ENCODE assay signal across 28 cellular contexts in genomic region chr2:118062669-118063068, GRCh38.
"Had no signal": no experiment of that assay in that cellular context is flagged by ENCODE, and none has a peak within 500 bp of the region (broad histone marks: within the 10 kb centered on the region; RNA-seq: fewer than 3 reads in every experiment).

No MANE protein-coding gene starts in this region.

- H3K27me3 ChIP-seq: ascending aorta, breast epithelium, cardiac muscle cell, colonic mucosa had no signal

- H3K36me3 ChIP-seq: ascending aorta, breast epithelium, cardiac muscle cell, colonic mucosa had no signal

- DNase-seq: activated CD4-positive, alpha-beta memory T cell treated with anti-CD3 and anti-CD28 coated beads for 36 hours; activated CD4-positive, alpha-beta T cell treated with anti-CD3 and anti-CD28 coated beads for 36 hours; activated CD4-positive, alpha-beta T cell treated with anti-CD3 and anti-CD28 coated beads, Interleukin-2, amount 10 ng/mL, durations not matched to agents 24 days and 14 days; activated CD4-positive, CD25-positive, alpha-beta regulatory T cell; activated CD4-positive, CD25-positive, alpha-beta regulatory T cell treated with anti-CD3 and anti-CD28 coated beads, Interleukin-2, amount 50 U/mL, for 72 hours; activated CD8-positive, alpha-beta memory T cell treated with anti-CD3 and anti-CD28 coated beads, Interleukin-2, amount 10 ng/mL, durations not matched to agents 7 days and 5 days; activated CD8-positive, alpha-beta memory T cell treated with anti-CD3 and anti-CD28 coated beads, Interleukin-2, amount 50 U/mL, for 4 hours; activated CD8-positive, alpha-beta T cell treated with anti-CD3 and anti-CD28 coated beads, Interleukin-2, amount 10 ng/mL, durations not matched to agents 7 days and 5 days; activated effector memory CD4-positive, alpha-beta T cell treated with anti-CD3 and anti-CD28 coated beads, Interleukin-2, amount 50 U/mL, for 16 hours; activated naive CD4-positive, alpha-beta T cell treated with anti-CD3 and anti-CD28 coated beads for 36 hours; activated naive CD8-positive, alpha-beta T cell treated with anti-CD3 and anti-CD28 coated beads for 36 hours; activated naive CD8-positive, alpha-beta T cell treated with anti-CD3 and anti-CD28 coated beads, Interleukin-2, amount 50 U/mL, for 24 hours; activated T-cell treated with anti-CD3 and anti-CD28 coated beads, Interleukin-2, amount 50 U/mL, for 1 hour; activated T-cell treated with anti-CD3 and anti-CD28 coated beads, Interleukin-2, amount 50 U/mL, for 48 hours; central memory CD4-positive, alpha-beta T cell; cerebellar nuclear complex; colonic mucosa; dorsolateral prefrontal cortex; effector memory CD4-positive, alpha-beta T cell; endodermal cell; head of caudate nucleus; T-helper 17 cell; T1000 had no signal

- ATAC-seq: activated CD4-positive, alpha-beta T cell treated with anti-CD3 and anti-CD28 coated beads for 36 hours; activated CD8-positive, alpha-beta memory T cell treated with anti-CD3 and anti-CD28 coated beads, Interleukin-2, amount 10 ng/mL, durations not matched to agents 7 days and 5 days; activated CD8-positive, alpha-beta T cell treated with anti-CD3 and anti-CD28 coated beads, Interleukin-2, amount 10 ng/mL, durations not matched to agents 7 days and 5 days; activated naive CD8-positive, alpha-beta T cell treated with anti-CD3 and anti-CD28 coated beads, Interleukin-2, amount 50 U/mL, for 24 hours; esophagus mucosa; T-helper 17 cell had no signal

- H3K27ac ChIP-seq: ascending aorta, breast epithelium, cardiac muscle cell, colonic mucosa, dorsolateral prefrontal cortex had no signal

- H3K4me3 ChIP-seq: ascending aorta, breast epithelium, cardiac muscle cell, colonic mucosa, dorsolateral prefrontal cortex had no signal

- H3K4me1 ChIP-seq: ascending aorta, breast epithelium, colonic mucosa had no signal

- H3K9me3 ChIP-seq: ascending aorta, breast epithelium, colonic mucosa had no signal

- FAIRE-seq: frontal cortex had no signal
